ENCODE assay signal across 16 cellular contexts in genomic region chrX:21376636-21377035, GRCh38. TPM values are rescaled to one million over a fixed set of nuclear protein-coding genes. Genes with fewer than 3 reads are reported as not detected.
DNase-seq lines count a peak whose midpoint lies in the region; ATAC-seq and TF ChIP-seq lines count a peak whose summit lies in the region.
"Had no signal": no experiment of that assay in that cellular context is flagged by ENCODE, and none has a peak within 500 bp of the region (broad histone marks: within the 10 kb centered on the region; RNA-seq: fewer than 3 reads in every experiment).

No MANE protein-coding gene starts in this region.

- H3K23ac ChIP-seq in neuronal stem cell (ENCODE audit: low read depth, low read length, poor library complexity), result no peak overlapping the region

- intact Hi-C loops in activated naive CD4-positive, alpha-beta T cell treated with anti-CD3 and anti-CD28 coated beads for 36 hours (cut with micrococcal nuclease), result loop anchor here (5.0 to 10.0 kb wide), 4 partner anchors 368 to 1112 kb away; partner anchors contain the start of genes MBTPS2 and RPS6KA3
- intact Hi-C loops in sciatic nerve (cut with DNase I), result no loop called here

- peak overlapping the region; percentile 11 for H3K4me3 Mint-ChIP-seq in activated naive CD4-positive, alpha-beta T cell treated with anti-CD3 and anti-CD28 coated beads for 36 hours
- peak overlapping the region; percentile 90 for H3K4me3 Mint-ChIP-seq in endodermal cell
- peak overlapping the region in 1 of 2 donors; percentile 99 for H3K4me3 Mint-ChIP-seq in stimulated activated naive B cell treated with anti-CD40 and anti-IgM and Interleukin-4, amounts not matched to agents 10 μg/mL and 1 μg/mL and 100 μg/mL, for 72 hours

- H3K9ac ChIP-seq in OCI-LY1 (ENCODE audit: low read length) (no peak overlapping the region; the same call in 1 of the 2 replicates), endodermal cell (ENCODE audit: extremely low read depth, low read length, poor library complexity, severe bottlenecking) (no peak overlapping the region), neuronal stem cell (ENCODE audit: low read depth, low read length, poor library complexity) (no peak overlapping the region)

- H4K20me1 ChIP-seq in OCI-LY1 (ENCODE audit: insufficient read depth, low read length), result no peaks in the 10 kb centered on the region

- no peak overlapping the region for H3K27ac ChIP-seq in OCI-LY1 (ENCODE audit: low read depth, low read length, poor library complexity, severe bottlenecking)
- H3K27ac ChIP-seq in endodermal cell (ENCODE audit: low read depth, low read length), result no peak overlapping the region
- H3K27ac ChIP-seq in neuronal stem cell (replicated peaks; ENCODE audit: low read length), result no peak overlapping the region
- H3K27ac ChIP-seq: epithelial cell of prostate, right atrium auricular region had no signal

- H3K36me3 ChIP-seq in OCI-LY1 (ENCODE audit: insufficient read depth, low read length) (no peaks in the 10 kb centered on the region), endodermal cell (ENCODE audit: control insufficient read depth, insufficient read depth, low read length) (no peaks in the 10 kb centered on the region), neuronal stem cell (replicated peaks in 1 of 2; ENCODE audit: control insufficient read depth in 2 of 2, insufficient read depth in 2 of 2, low read length in 2 of 2) (no peaks in the 10 kb centered on the region)
- H3K36me3 ChIP-seq: right atrium auricular region had no signal

- CTCF ChIA-PET in activated naive CD4-positive, alpha-beta T cell treated with anti-CD3 and anti-CD28 coated beads for 36 hours (lab: Charles Lee), result interaction anchor here (0.6 to 0.8 kb wide), 3 partner anchors 8 to 258 kb away, joined by 3 to 4 read pairs (median 3); no protein-coding TSS in a partner anchor

- H3K9me3 ChIP-seq in OCI-LY1 (ENCODE audit: low read length), result no peaks in the 10 kb centered on the region
- no peaks in the 10 kb centered on the region for H3K9me3 ChIP-seq in endodermal cell (ENCODE audit: control insufficient read depth, low read length)
- H3K9me3 ChIP-seq in neuronal stem cell (replicated peaks in 1 of 2; ENCODE audit: control insufficient read depth in 2 of 2, insufficient read depth in 1 of 2, low read depth in 1 of 2, low read length in 2 of 2), result no peaks in the 10 kb centered on the region
- H3K9me3 ChIP-seq: right atrium auricular region had no signal

- no peaks in the 10 kb centered on the region for H3K27me3 Mint-ChIP-seq in activated naive CD4-positive, alpha-beta T cell treated with anti-CD3 and anti-CD28 coated beads for 36 hours (ENCODE audit: low read depth)
- peaks cover 38% of the 10 kb centered on the region for H3K27me3 Mint-ChIP-seq in endodermal cell (ENCODE audit: insufficient read depth)
- no peaks in the 10 kb centered on the region for H3K27me3 Mint-ChIP-seq in stimulated activated naive B cell treated with anti-CD40 and anti-IgM and Interleukin-4, amounts not matched to agents 10 μg/mL and 1 μg/mL and 100 μg/mL, for 72 hours

- H3K14ac ChIP-seq in neuronal stem cell (ENCODE audit: low read length), result no peak overlapping the region

- no peaks in the 10 kb centered on the region for H3K9me2 ChIP-seq in OCI-LY1 (ENCODE audit: low read depth, low read length)

- no peak overlapping the region for H2AK5ac ChIP-seq in neuronal stem cell (ENCODE audit: low read depth, low read length)

- peaks cover 33% of the 10 kb centered on the region for H3K4me1 Mint-ChIP-seq in activated naive CD4-positive, alpha-beta T cell treated with anti-CD3 and anti-CD28 coated beads for 36 hours (ENCODE audit: low read depth)
- H3K4me1 Mint-ChIP-seq in endodermal cell, result peaks cover 13% of the 10 kb centered on the region
- peaks cover 5 to 31% of the 10 kb centered on the region in 2 donors for H3K4me1 Mint-ChIP-seq in stimulated activated naive B cell treated with anti-CD40 and anti-IgM and Interleukin-4, amounts not matched to agents 10 μg/mL and 1 μg/mL and 100 μg/mL, for 72 hours

- no peaks in the 10 kb centered on the region for H3K79me1 ChIP-seq in neuronal stem cell (ENCODE audit: low read depth, low read length)

- no peak for TF ChIP-seq CTCF in OCI-LY1 (IDR thresholded peaks at IDR 0.05; ENCODE audit: low read length)
- TF ChIP-seq CTCF in endodermal cell (conservative IDR thresholded peaks at IDR 0.05), result no peak

- H2BK5ac ChIP-seq in neuronal stem cell (ENCODE audit: low read length), result no peak overlapping the region

- H4K8ac ChIP-seq in neuronal stem cell (ENCODE audit: low read depth, low read length), result no peak overlapping the region

- DNase-seq in activated naive CD4-positive, alpha-beta T cell treated with anti-CD3 and anti-CD28 coated beads for 36 hours, result no peak
- no peak for DNase-seq in activated naive CD4-positive, alpha-beta T cell treated with Interleukin-2 at 50 U/mL for 16 hours
- DNase-seq in endodermal cell (no peak), neuronal stem cell (ENCODE audit: low spot score) (no peak), NCI-H526 treated with DMSO at 0.1 percent for 48 hours (lab: John Stamatoyannopoulos, UW) (no peak), sciatic nerve (ENCODE audit: low spot score) (no peak)
- no peak for DNase-seq in stimulated activated naive B cell treated with anti-CD40 and anti-IgM and Interleukin-4, amounts not matched to agents 10 μg/mL and 1 μg/mL and 100 μg/mL, for 72 hours
- DNase-seq: Calu3; cortex of kidney; left ventricle myocardium superior; NCI-H1694 treated with DMSO at 0.1 percent for 48 hours; SIG-M5; stimulated activated CD4-positive, alpha-beta T cell treated with anti-CD3 and anti-CD28 coated beads, Interleukin-2, amount 100 ng/mL, for 24 hours had no signal

- H3K4me1 ChIP-seq in OCI-LY1 (ENCODE audit: insufficient read depth, low read length, severe bottlenecking), result peaks cover 23% of the 10 kb centered on the region
- no peaks in the 10 kb centered on the region for H3K4me1 ChIP-seq in endodermal cell (ENCODE audit: control insufficient read depth, insufficient read depth, low read length)
- H3K4me1 ChIP-seq in neuronal stem cell (ENCODE audit: control insufficient read depth in 2 of 2, insufficient read depth in 1 of 2, low read depth in 1 of 2, low read length in 2 of 2), result peaks cover 0 to 4% of the 10 kb centered on the region in 2 donors

- no peak overlapping the region for H3K4ac ChIP-seq in neuronal stem cell (ENCODE audit: low read length)

- no peak overlapping the region for H2BK15ac ChIP-seq in neuronal stem cell (ENCODE audit: low read length)

- no peak overlapping the region for H2BK12ac ChIP-seq in neuronal stem cell (ENCODE audit: low read length)

- H3K4me3 ChIP-seq in OCI-LY1 (ENCODE audit: low read depth, low read length, poor library complexity, severe bottlenecking) (peak overlapping the region; percentile 84), endodermal cell (ENCODE audit: low read length) (no peak overlapping the region), neuronal stem cell (ENCODE audit: low read length in 2 of 2) (peak overlapping the region in 1 of 2 donors; percentile 69)
- H3K4me3 ChIP-seq: right atrium auricular region had no signal

- no peak overlapping the region for H3K27ac Mint-ChIP-seq in activated naive CD4-positive, alpha-beta T cell treated with anti-CD3 and anti-CD28 coated beads for 36 hours
- H3K27ac Mint-ChIP-seq in endodermal cell, result no peak overlapping the region
- H3K27ac Mint-ChIP-seq in stimulated activated naive B cell treated with anti-CD40 and anti-IgM and Interleukin-4, amounts not matched to agents 10 μg/mL and 1 μg/mL and 100 μg/mL, for 72 hours, result no peak overlapping the region

- H3K79me2 ChIP-seq in OCI-LY1 (ENCODE audit: insufficient read depth, low read length), result 0 out of 2 replicates have a peak, but pooled peaks cover 4% of the 10 kb centered on the region

- no peak overlapping the region for H2BK120ac ChIP-seq in neuronal stem cell (ENCODE audit: low read depth, low read length)

- WGBS in endodermal cell (ENCODE audit: insufficient coverage in 1 of 2, insufficient read length in 1 of 2), 2 experiments, result 86% methylated on average over 2 of the region's 2 CpGs; no CpG with 5 or more reads in 1 of the 2 experiments
- no CpG with 5 or more reads among the region's 2 CpGs for whole genome bisulfite sequencing in neuronal stem cell (ENCODE audit: extremely low coverage in 2 of 2, insufficient read length in 2 of 2, insufficient replicate concordance in 1 of 2), 2 donors

- H4K91ac ChIP-seq in neuronal stem cell (ENCODE audit: low read depth, low read length, poor library complexity), result no peak overlapping the region

- no peaks in the 10 kb centered on the region for H3K27me3 ChIP-seq in OCI-LY1 (ENCODE audit: insufficient read depth, low read length)
- H3K27me3 ChIP-seq in endodermal cell (ENCODE audit: control insufficient read depth, insufficient read depth, low read length, poor library complexity, severe bottlenecking), result peaks cover 11% of the 10 kb centered on the region
- no peaks in the 10 kb centered on the region for H3K27me3 ChIP-seq in neuronal stem cell (ENCODE audit: control insufficient read depth in 3 of 3, insufficient read depth in 3 of 3, low read depth in 1 of 3, low read length in 3 of 3)
- H3K27me3 ChIP-seq: right atrium auricular region had no signal

- no peaks in the 10 kb centered on the region for H3K36me3 Mint-ChIP-seq in activated naive CD4-positive, alpha-beta T cell treated with anti-CD3 and anti-CD28 coated beads for 36 hours (ENCODE audit: low read depth)
- no peaks in the 10 kb centered on the region for H3K36me3 Mint-ChIP-seq in endodermal cell (ENCODE audit: low read depth)
- peaks cover 3% of the 10 kb centered on the region in 2 donors for H3K36me3 Mint-ChIP-seq in stimulated activated naive B cell treated with anti-CD40 and anti-IgM and Interleukin-4, amounts not matched to agents 10 μg/mL and 1 μg/mL and 100 μg/mL, for 72 hours

- no peak overlapping the region for H2AFZ ChIP-seq in OCI-LY1 (ENCODE audit: low read length)
- no peak overlapping the region for H2AFZ ChIP-seq in neuronal stem cell (ENCODE audit: low read length)

- H3F3A ChIP-seq in OCI-LY1 (ENCODE audit: insufficient read depth, low read length), result no peaks in the 10 kb centered on the region

- no peak for ATAC-seq in stimulated activated naive B cell treated with anti-CD40 and anti-IgM and Interleukin-4, amounts not matched to agents 10 μg/mL and 1 μg/mL and 100 μg/mL, for 72 hours (replicated peaks)
- ATAC-seq in sciatic nerve, result no peak
- ATAC-seq: left ventricle myocardium superior had no signal

- H3K18ac ChIP-seq in neuronal stem cell (ENCODE audit: low read length), result no peak overlapping the region

- H3K4me2 ChIP-seq in OCI-LY1 (ENCODE audit: low read length), result peak overlapping the region; percentile 75
- peak overlapping the region; percentile 19 for H3K4me2 ChIP-seq in neuronal stem cell (ENCODE audit: insufficient read depth, low read length, poor library complexity, severe bottlenecking)

- no peaks in the 10 kb centered on the region for H3K9me3 Mint-ChIP-seq in activated naive CD4-positive, alpha-beta T cell treated with anti-CD3 and anti-CD28 coated beads for 36 hours
- H3K9me3 Mint-ChIP-seq in endodermal cell, result no peaks in the 10 kb centered on the region
- no peaks in the 10 kb centered on the region for H3K9me3 Mint-ChIP-seq in stimulated activated naive B cell treated with anti-CD40 and anti-IgM and Interleukin-4, amounts not matched to agents 10 μg/mL and 1 μg/mL and 100 μg/mL, for 72 hours

RNA-seq across cellular contexts. Expression of gene CNKSR2, which starts 2.4 kb away (rescaled TPM):
- 1 to 10 TPM; 6.6 to 8.4 TPM for total RNA-seq in activated naive CD4-positive, alpha-beta T cell treated with anti-CD3 and anti-CD28 coated beads for 36 hours
- total RNA-seq in endodermal cell (10 to 100 TPM; 16.9 to 28.7 TPM), sciatic nerve (16.8 TPM)
- 9.2 TPM for polyA plus RNA-seq in endodermal cell (2013, experiment 1 of 2)
- polyA plus RNA-seq in endodermal cell (2013, experiment 2 of 2), result 10.1 TPM
- polyA plus RNA-seq in neuronal stem cell (2013, experiment 1 of 2), result 11.3 TPM
- polyA plus RNA-seq in neuronal stem cell (2013, experiment 2 of 2), result 10.8 TPM
- total RNA-seq: Calu3 had no signal
